Comparison of ENCODE assay signal across 15 cellular contexts in the genomic region with DNA sequence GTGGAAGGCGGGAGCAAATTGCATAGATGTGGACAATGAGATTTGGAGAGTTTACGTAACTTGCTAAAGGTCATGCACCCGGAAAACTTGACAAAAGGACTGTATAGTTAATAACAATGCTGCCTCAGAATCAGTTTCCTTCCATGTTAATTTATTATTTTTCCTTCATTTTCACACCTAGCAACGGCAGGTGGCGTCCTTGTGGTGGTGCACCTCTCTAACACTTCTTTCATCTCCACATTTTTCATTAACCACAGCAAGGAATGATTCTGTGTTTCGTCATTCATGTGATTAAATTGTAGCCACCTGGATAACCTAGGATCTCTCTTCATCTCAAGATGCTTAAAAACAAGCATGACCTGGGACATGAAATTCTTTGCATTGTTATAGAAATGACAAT.
A peak's percentile ranks its signal among the peaks of the same experiment; 100 is the strongest.
DNase-seq lines count a peak whose midpoint lies in the region; ATAC-seq and TF ChIP-seq lines count a peak whose summit lies in the region.
"Had no signal": no experiment of that assay in that cellular context is flagged by ENCODE, and none has a peak within 500 bp of the region (broad histone marks: within the 10 kb centered on the region; RNA-seq: fewer than 3 reads in every experiment).

No MANE protein-coding gene starts in this region.

- H3K36me3 ChIP-seq in MM.1S (replicated peaks; ENCODE audit: insufficient read depth, low read length), result no peaks in the 10 kb centered on the region
- no peaks in the 10 kb centered on the region for H3K36me3 ChIP-seq in RWPE2 (ENCODE audit: low read depth)
- H3K36me3 ChIP-seq in mesendoderm (ENCODE audit: control insufficient read depth, insufficient read depth, low read length), result no peaks in the 10 kb centered on the region
- H3K36me3 ChIP-seq: cardiac muscle cell had no signal

- ATAC-seq in RWPE2 (ENCODE audit: low read depth) (peak; percentile 45; the same call in 2 of the 3 replicates), HG03039 (IDR thresholded peaks at IDR 0.05; ENCODE audit: unreplicated experiment) (no peak)

- H3K4me3 ChIP-seq in MM.1S (ENCODE audit: low read length) (no peak overlapping the region), RWPE2 (ENCODE audit: severe bottlenecking) (no peak overlapping the region), mesendoderm (ENCODE audit: low read length) (no peak overlapping the region)
- H3K4me3 ChIP-seq: cardiac muscle cell, SK-N-MC had no signal

- H4K5ac ChIP-seq in mesendoderm (ENCODE audit: low read length), result no peak overlapping the region

- no peak overlapping the region for H2AK5ac ChIP-seq in mesendoderm (ENCODE audit: low read length)

- no peak overlapping the region for H2BK5ac ChIP-seq in mesendoderm (ENCODE audit: low read length)

- H3K79me1 ChIP-seq in mesendoderm (ENCODE audit: low read length), result no peaks in the 10 kb centered on the region

- no peaks in the 10 kb centered on the region for H3K9me2 ChIP-seq in MM.1S (replicated peaks; ENCODE audit: insufficient read depth, low read length)

- no peaks in the 10 kb centered on the region for H4K20me1 ChIP-seq in MM.1S (ENCODE audit: insufficient read depth, low read length)

- H3K23ac ChIP-seq in mesendoderm (ENCODE audit: low read length), result no peak overlapping the region

- H3K79me2 ChIP-seq in MM.1S (ENCODE audit: low read length), result no peaks in the 10 kb centered on the region
- no peaks in the 10 kb centered on the region for H3K79me2 ChIP-seq in mesendoderm (ENCODE audit: control insufficient read depth, insufficient read depth, low read length)

- no CpG with 5 or more reads among the region's 6 CpGs for WGBS in mesendoderm (ENCODE audit: extremely low coverage, insufficient coverage, low lambda C conversion rate)

- no peak overlapping the region for H2AFZ ChIP-seq in MM.1S (ENCODE audit: low read length)

- TF ChIP-seq CTCF in MM.1S (IDR thresholded peaks at IDR 0.05; ENCODE audit: low read length) (peak; percentile 45), RWPE2 (IDR thresholded peaks at IDR 0.05; ENCODE audit: poor library complexity, severe bottlenecking) (peak; percentile 48)

- H3K4me2 ChIP-seq in MM.1S (ENCODE audit: low read depth, low read length) (no peak overlapping the region), mesendoderm (ENCODE audit: low read length) (no peak overlapping the region)

- H3K9me3 ChIP-seq in MM.1S (replicated peaks; ENCODE audit: insufficient read depth, low read length), result no peaks in the 10 kb centered on the region
- no peaks in the 10 kb centered on the region for H3K9me3 ChIP-seq in RWPE2 (ENCODE audit: severe bottlenecking)

- H3K9ac ChIP-seq in MM.1S (ENCODE audit: low read length) (no peak overlapping the region), mesendoderm (ENCODE audit: low read length) (no peak overlapping the region)

- no peak overlapping the region for H4K8ac ChIP-seq in mesendoderm (ENCODE audit: low read depth, low read length)

- DNase-seq in NCI-H2107 treated with DMSO at 0.1 percent for 48 hours (lab: John Stamatoyannopoulos, UW; ENCODE audit: unreplicated experiment) (peak; percentile 19), NCI-H2107 (lab: John Stamatoyannopoulos, UW) (no peak), MM.1S (no peak), RWPE2 (ENCODE audit: low spot score) (no peak), mesendoderm (peak; percentile 23), NOMO-1 treated with DMSO at 0.1 percent for 48 hours (lab: John Stamatoyannopoulos, UW; ENCODE audit: unreplicated experiment) (no peak), mesenteric fat pad (ENCODE audit: low spot score) (no peak)
- DNase-seq: activated B cell treated with CpG ODN at 0.5 μM for 24 hours; activated naive CD4-positive, alpha-beta T cell treated with anti-CD3 and anti-CD28 coated beads, Interleukin-2, amount 10 ng/mL, durations not matched to agents 7 days and 5 days; CD8-positive, alpha-beta memory T cell; GOT3; NCI-H510A had no signal

- H3K4me1 ChIP-seq in MM.1S (ENCODE audit: low read length) (no peaks in the 10 kb centered on the region), RWPE2 (ENCODE audit: insufficient read depth, poor library complexity, severe bottlenecking) (no peaks in the 10 kb centered on the region), mesendoderm (ENCODE audit: control insufficient read depth, low read depth, low read length) (no peaks in the 10 kb centered on the region)

- no peak overlapping the region for H2BK120ac ChIP-seq in mesendoderm (ENCODE audit: low read depth, low read length)

- H3K27me3 ChIP-seq in MM.1S (replicated peaks; ENCODE audit: insufficient read depth, low read length) (no peaks in the 10 kb centered on the region), RWPE2 (ENCODE audit: insufficient read depth, poor library complexity, severe bottlenecking) (peaks cover 4% of the 10 kb centered on the region), mesendoderm (ENCODE audit: insufficient read depth, low read length, poor library complexity) (no peaks in the 10 kb centered on the region)
- H3K27me3 ChIP-seq: cardiac muscle cell had no signal

- H3K27ac ChIP-seq in MM.1S (ENCODE audit: low read length) (no peak overlapping the region), RWPE2 (ENCODE audit: poor library complexity, severe bottlenecking) (no peak overlapping the region), mesendoderm (ENCODE audit: low read depth, low read length) (no peak overlapping the region)
- H3K27ac ChIP-seq: cardiac muscle cell, SK-N-MC had no signal

- H3F3A ChIP-seq in MM.1S (ENCODE audit: insufficient read depth, low read length), result no peaks in the 10 kb centered on the region

- no peak overlapping the region for H3K56ac ChIP-seq in mesendoderm (ENCODE audit: low read length)

- no peak overlapping the region for H3K18ac ChIP-seq in mesendoderm (ENCODE audit: low read length)

- H2BK15ac ChIP-seq in mesendoderm (replicated peaks; ENCODE audit: low read depth), result peak overlapping the region; percentile 57

- no peak overlapping the region for H3K4ac ChIP-seq in mesendoderm (ENCODE audit: low read depth, low read length)

Comparison
In these comparisons a context has a peak if more than half of its experiments do, and no peak if none do; other contexts are left out.
1. DNase-seq: peak in NCI-H2107 treated with DMSO at 0.1 percent for 48 hours (single experiment) and mesendoderm (single experiment); none in NCI-H2107 (single experiment), MM.1S (single experiment), RWPE2 (single experiment), NOMO-1 treated with DMSO at 0.1 percent for 48 hours (single experiment) and mesenteric fat pad (single experiment).